In genomic region chr12:51337336-51337735, GRCh38 we compare ENCODE assay signal across 9 cellular contexts. TPM values are rescaled to one million over a fixed set of nuclear protein-coding genes. Genes with fewer than 3 reads are reported as not detected.
"Had no signal": no experiment of that assay in that cellular context is flagged by ENCODE, and none has a peak within 500 bp of the region (broad histone marks: within the 10 kb centered on the region; RNA-seq: fewer than 3 reads in every experiment).

No MANE protein-coding gene starts in this region.

RNA-seq across cellular contexts. Expression of gene CELA1, which starts 9.1 kb away (rescaled TPM):
- total RNA-seq: activated B cell treated with CpG ODN at 0.5 μM for 24 hours; activated CD4-positive, alpha-beta memory T cell treated with anti-CD3 and anti-CD28 coated beads, Interleukin-2, amount 10 ng/mL, durations not matched to agents 7 days and 5 days; activated CD4-positive, alpha-beta T cell treated with anti-CD3 and anti-CD28 coated beads, Interleukin-2, amount 10 ng/mL, durations not matched to agents 24 days and 14 days; activated CD4-positive, alpha-beta T cell treated with anti-CD3 and anti-CD28 coated beads, Interleukin-2, amount 10 ng/mL, durations not matched to agents 7 days and 5 days; activated CD8-positive, alpha-beta memory T cell treated with anti-CD3 and anti-CD28 coated beads for 36 hours; activated CD8-positive, alpha-beta memory T cell treated with anti-CD3 and anti-CD28 coated beads, Interleukin-2, amount 10 ng/mL, durations not matched to agents 7 days and 5 days; activated CD8-positive, alpha-beta T cell treated with anti-CD3 and anti-CD28 coated beads, Interleukin-2, amount 10 ng/mL, durations not matched to agents 7 days and 5 days; T-helper 1 cell treated with Interleukin-12 subunit alpha and Interleukin-12 subunit beta and Interleukin-4 antibody, amounts not matched to agents 30 ng/mL and 1 ng/mL, for 36 hours; WTC11 had no signal
